Comparison of ENCODE assay signal across 9 cellular contexts in the genomic region with DNA sequence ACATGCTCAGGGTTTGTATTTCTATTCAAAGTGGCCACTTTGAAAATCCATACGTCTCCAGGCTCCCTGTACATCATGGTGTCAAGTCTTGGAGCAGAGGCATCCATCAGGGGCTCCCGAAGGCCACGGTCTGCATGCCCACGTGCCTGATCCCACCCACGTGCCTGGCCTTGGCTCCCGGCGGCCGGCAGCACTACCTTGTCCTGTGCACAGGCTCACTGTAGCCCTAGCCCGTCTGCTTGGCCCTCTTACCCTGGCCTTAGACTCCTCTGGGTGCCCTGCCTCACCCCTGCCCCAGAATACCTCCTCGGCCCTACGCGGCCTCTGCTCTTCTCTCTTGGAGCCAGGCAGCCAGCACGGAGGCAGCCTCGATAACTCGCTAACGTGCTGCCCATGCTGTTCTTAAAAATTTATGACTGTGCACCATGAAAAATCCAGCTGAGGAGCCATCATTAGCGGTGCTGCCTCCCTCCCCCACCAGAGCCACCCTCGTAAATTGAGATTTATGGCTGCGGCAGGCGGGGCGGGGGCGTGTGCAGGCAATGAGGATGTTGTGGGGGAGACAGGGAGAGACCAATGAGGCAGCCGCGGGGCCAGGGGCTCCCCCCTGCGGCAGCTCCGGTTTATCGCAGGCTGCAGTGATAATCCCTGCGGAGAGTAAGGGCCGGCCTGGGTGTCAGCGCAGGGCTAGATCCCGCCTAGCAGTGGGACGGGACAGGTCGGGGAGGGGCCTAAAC. TPM values are rescaled to one million over a fixed set of nuclear protein-coding genes. Genes with fewer than 3 reads are reported as not detected.
DNase-seq lines count a peak whose midpoint lies in the region; ATAC-seq and TF ChIP-seq lines count a peak whose summit lies in the region.
"Had no signal": no experiment of that assay in that cellular context is flagged by ENCODE, and none has a peak within 500 bp of the region (broad histone marks: within the 10 kb centered on the region; RNA-seq: fewer than 3 reads in every experiment).

No MANE protein-coding gene starts in this region.

- no peaks in the 10 kb centered on the region for H3K27me3 ChIP-seq in liver (ENCODE audit: control insufficient read depth in 4 of 4, insufficient read depth in 4 of 4, low read length in 3 of 4)
- H3K27me3 ChIP-seq: SJSA1 had no signal

- DNase-seq in NOMO-1 treated with dmso at 0.1 percent for 144 hours (lab: John Stamatoyannopoulos, UW; ENCODE audit: unreplicated experiment): peak; percentile 93
- DNase-seq in astrocyte of the spinal cord (ENCODE audit: low read depth, low spot score): peak; percentile 34
- peak; percentile 30 for DNase-seq in stimulated activated CD8-positive, alpha-beta memory T cell treated with anti-CD3 and anti-CD28 coated beads, Interleukin-4, amount 100 ng/mL, for 24 hours (ENCODE audit: low read depth)
- no peak for DNase-seq in cerebellum (ENCODE audit: low spot score)
- DNase-seq in NK-92 (lab: John Stamatoyannopoulos, UW; ENCODE audit: unreplicated experiment): no peak
- no peak for DNase-seq in DMS79 (lab: John Stamatoyannopoulos, UW)

- in situ Hi-C loops in astrocyte of the spinal cord (cut with HindIII; ENCODE audit: low sequenced_read_pairs): no loop called here

- H3K4me1 ChIP-seq in liver (ENCODE audit: control insufficient read depth in 4 of 4, insufficient read depth in 4 of 4, low read length in 3 of 4): no peaks in the 10 kb centered on the region

- TF ChIP-seq RAD21 in liver (IDR thresholded peaks at IDR 0.05): peak in 1 of 2 donors; percentile 56

- WGBS in liver: 72% methylated on average over 33 of the region's 33 CpGs

- H3K36me3 ChIP-seq in liver (ENCODE audit: control insufficient read depth in 4 of 4, insufficient read depth in 3 of 4, low read depth in 1 of 4, low read length in 3 of 4): no peaks in the 10 kb centered on the region
- H3K36me3 ChIP-seq: SJSA1 had no signal

- TF ChIP-seq CTCF in astrocyte of the spinal cord (IDR thresholded peaks at IDR 0.05; ENCODE audit: low read depth, low read length): peak; percentile 73
- peak; percentile 29 for TF ChIP-seq CTCF in liver (IDR thresholded peaks at IDR 0.05; ENCODE audit: low read depth, low read length, missing input control)

- H3K4me3 ChIP-seq in astrocyte of the spinal cord (ENCODE audit: low read depth, low read length) (no peak overlapping the region), liver (ENCODE audit: low read depth in 1 of 3, low read length in 3 of 3) (no peak overlapping the region)
- H3K4me3 ChIP-seq: SJSA1 had no signal

- no peak overlapping the region for H3K9ac ChIP-seq in liver (ENCODE audit: low read depth in 1 of 2, low read length in 2 of 2)

- H3K9me3 ChIP-seq in liver (ENCODE audit: control insufficient read depth in 4 of 4, low read length in 3 of 4): no peaks in the 10 kb centered on the region
- H3K9me3 ChIP-seq: SJSA1 had no signal

- peak; percentile 53 for ATAC-seq in GM19351 (IDR thresholded peaks at IDR 0.05; ENCODE audit: unreplicated experiment)

- H3K27ac ChIP-seq in liver (ENCODE audit: low read depth in 1 of 2, low read length in 2 of 2): no peak overlapping the region
- H3K27ac ChIP-seq: SJSA1 had no signal

TF ChIP-seq in liver, 16 proteins besides CTCF, POLR2A, EP300 and RAD21:
- TF ChIP-seq, protein P1, sequence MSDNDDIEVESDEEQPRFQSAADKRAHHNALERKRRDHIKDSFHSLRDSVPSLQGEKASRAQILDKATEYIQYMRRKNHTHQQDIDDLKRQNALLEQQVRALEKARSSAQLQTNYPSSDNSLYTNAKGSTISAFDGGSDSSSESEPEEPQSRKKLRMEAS (IDR thresholded peaks at IDR 0.05): no peak
- TF ChIP-seq TAF1 (conservative IDR thresholded peaks at IDR 0.05) (no peak), GABPA (IDR thresholded peaks at IDR 0.05 in 1 of 2, conservative IDR thresholded peaks at IDR 0.05 in 1 of 2) (no peak), EGR1 (IDR thresholded peaks at IDR 0.05; ENCODE audit: low read depth in 2 of 2) (no peak), FOXA1 (IDR thresholded peaks at IDR 0.05) (no peak), HNF4A (conservative IDR thresholded peaks at IDR 0.05) (no peak), SP1 (IDR thresholded peaks at IDR 0.05) (no peak), JUND (IDR thresholded peaks at IDR 0.05) (no peak), YY1 (IDR thresholded peaks at IDR 0.05) (no peak)
- TF ChIP-seq, protein P2, sequence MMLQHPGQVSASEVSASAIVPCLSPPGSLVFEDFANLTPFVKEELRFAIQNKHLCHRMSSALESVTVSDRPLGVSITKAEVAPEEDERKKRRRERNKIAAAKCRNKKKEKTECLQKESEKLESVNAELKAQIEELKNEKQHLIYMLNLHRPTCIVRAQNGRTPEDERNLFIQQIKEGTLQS (IDR thresholded peaks at IDR 0.05): no peak

RNA-seq across cellular contexts. Expression of a gene that starts 24.6 kb away (rescaled TPM):
- 10 to 100 TPM; 15.3 to 24.8 TPM for total RNA-seq in liver
- 10 to 100 TPM; 15.7 to 21.0 TPM for polyA plus RNA-seq in liver
- 28.8 TPM for total RNA-seq in cerebellum

Comparison
In these comparisons a context has a peak if more than half of its experiments do, and no peak if none do; other contexts are left out.
1. DNase-seq: peak in NOMO-1 treated with dmso at 0.1 percent for 144 hours (single experiment), astrocyte of the spinal cord (single experiment) and stimulated activated CD8-positive, alpha-beta memory T cell treated with anti-CD3 and anti-CD28 coated beads, Interleukin-4, amount 100 ng/mL, for 24 hours (single experiment); none in cerebellum (single experiment), NK-92 (single experiment) and DMS79 (single experiment).